ENCODE assay signal across 12 cellular contexts in genomic region chr10:77875730-77876129, GRCh38.
"Had no signal": no experiment of that assay in that cellular context is flagged by ENCODE, and none has a peak within 500 bp of the region (broad histone marks: within the 10 kb centered on the region; RNA-seq: fewer than 3 reads in every experiment).

No MANE protein-coding gene starts in this region.

- H3K9me3 ChIP-seq: ovary, tibial nerve had no signal

- H3K9me3 Mint-ChIP-seq: activated CD4-positive, alpha-beta T cell treated with anti-CD3 and anti-CD28 coated beads, Interleukin-2, amount 10 ng/mL, durations not matched to agents 7 days and 5 days; activated naive CD8-positive, alpha-beta T cell treated with anti-CD3 and anti-CD28 coated beads for 36 hours; neural progenitor cell had no signal

- H3K27ac Mint-ChIP-seq: activated CD4-positive, alpha-beta T cell treated with anti-CD3 and anti-CD28 coated beads, Interleukin-2, amount 10 ng/mL, durations not matched to agents 7 days and 5 days; activated naive CD8-positive, alpha-beta T cell treated with anti-CD3 and anti-CD28 coated beads for 36 hours; neural progenitor cell; stimulated activated naive B cell treated with anti-CD40 and anti-IgM and Interleukin-4, amounts not matched to agents 10 μg/mL and 1 μg/mL and 100 μg/mL, for 72 hours had no signal

- H3K27me3 Mint-ChIP-seq: activated CD4-positive, alpha-beta T cell treated with anti-CD3 and anti-CD28 coated beads, Interleukin-2, amount 10 ng/mL, durations not matched to agents 7 days and 5 days; activated naive CD8-positive, alpha-beta T cell treated with anti-CD3 and anti-CD28 coated beads for 36 hours; stimulated activated naive B cell treated with anti-CD40 and anti-IgM and Interleukin-4, amounts not matched to agents 10 μg/mL and 1 μg/mL and 100 μg/mL, for 72 hours had no signal

- ATAC-seq: stimulated activated naive B cell treated with anti-CD40 and anti-IgM and Interleukin-4, amounts not matched to agents 10 μg/mL and 1 μg/mL and 100 μg/mL, for 72 hours had no signal

- H3K27me3 ChIP-seq: brain microvascular endothelial cell, neural progenitor cell, ovary, tibial nerve had no signal

- H3K36me3 Mint-ChIP-seq: activated naive CD8-positive, alpha-beta T cell treated with anti-CD3 and anti-CD28 coated beads for 36 hours; neural progenitor cell had no signal

- H3K36me3 ChIP-seq: brain microvascular endothelial cell, neural progenitor cell, ovary, tibial nerve had no signal

- H3K27ac ChIP-seq: brain microvascular endothelial cell, neural progenitor cell, ovary, tibial nerve had no signal

- H3K9ac ChIP-seq: neural progenitor cell had no signal

- H3K4me3 ChIP-seq: neural progenitor cell, ovary, tibial nerve had no signal

- H3K4me3 Mint-ChIP-seq: activated CD4-positive, alpha-beta T cell treated with anti-CD3 and anti-CD28 coated beads, Interleukin-2, amount 10 ng/mL, durations not matched to agents 7 days and 5 days; activated naive CD8-positive, alpha-beta T cell treated with anti-CD3 and anti-CD28 coated beads for 36 hours; neural progenitor cell; stimulated activated naive B cell treated with anti-CD40 and anti-IgM and Interleukin-4, amounts not matched to agents 10 μg/mL and 1 μg/mL and 100 μg/mL, for 72 hours had no signal

- DNase-seq: activated CD4-positive, alpha-beta T cell treated with anti-CD3 and anti-CD28 coated beads, Interleukin-2, amount 10 ng/mL, durations not matched to agents 7 days and 5 days; activated CD8-positive, alpha-beta memory T cell treated with anti-CD3 and anti-CD28 coated beads for 24 hours; activated naive CD8-positive, alpha-beta T cell treated with anti-CD3 and anti-CD28 coated beads for 36 hours; brain microvascular endothelial cell; cerebellar nuclear complex; effector CD8-positive, alpha-beta T cell; ovary; stimulated activated CD4-positive, alpha-beta T cell treated with anti-CD3 and anti-CD28 coated beads, Interleukin-2, amount 100 ng/mL, for 48 hours; stimulated activated naive B cell treated with anti-CD40 and anti-IgM and Interleukin-4, amounts not matched to agents 10 μg/mL and 1 μg/mL and 100 μg/mL, for 72 hours; SW 1271 had no signal
